ENCODE assay signal across 1 cellular context in genomic region chr1:225423518-225423855, GRCh38.
TF ChIP-seq lines count a peak whose summit lies in the region.

No MANE protein-coding gene starts in this region.

TF ChIP-seq in SK-N-SH, 30 proteins besides CTCF, POLR2A, EP300 and RAD21 (continued from another document):
- TF ChIP-seq PBX3 (IDR thresholded peaks at IDR 0.05) (no peak), MEF2A (IDR thresholded peaks at IDR 0.05; ENCODE audit: borderline replicate concordance, low read depth) (no peak), TAF1 (IDR thresholded peaks at IDR 0.05; ENCODE audit: borderline replicate concordance, low read depth, low read length) (no peak), POLR2AphosphoS5 (IDR thresholded peaks at IDR 0.05; ENCODE audit: low read depth, low read length) (no peak), GABPA (IDR thresholded peaks at IDR 0.05; ENCODE audit: low read depth) (no peak), EZH2phosphoT487 (IDR thresholded peaks at IDR 0.05; ENCODE audit: borderline replicate concordance, low read depth) (no peak), SIN3A (IDR thresholded peaks at IDR 0.05; ENCODE audit: borderline replicate concordance, low read depth, low read length) (no peak), USF2 (IDR thresholded peaks at IDR 0.05; ENCODE audit: borderline replicate concordance, low read depth, low read length) (no peak), FOXM1 (IDR thresholded peaks at IDR 0.05; ENCODE audit: low read depth) (no peak)
